In genomic region chr7:106777666-106778299, GRCh38 we compare ENCODE assay signal across 31 cellular contexts.
"Had no signal": no experiment of that assay in that cellular context is flagged by ENCODE, and none has a peak within 500 bp of the region (broad histone marks: within the 10 kb centered on the region; RNA-seq: fewer than 3 reads in every experiment).

No MANE protein-coding gene starts in this region.

- H3K79me2 ChIP-seq: parathyroid adenoma had no signal

- H3K4me3 Mint-ChIP-seq: activated naive CD4-positive, alpha-beta T cell treated with anti-CD3 and anti-CD28 coated beads for 36 hours; activated naive CD8-positive, alpha-beta T cell treated with anti-CD3 and anti-CD28 coated beads, Interleukin-2, amount 10 ng/mL, durations not matched to agents 7 days and 5 days; immature natural killer cell; naive thymus-derived CD4-positive, alpha-beta T cell; neural crest cell; stimulated activated effector memory CD8-positive, alpha-beta T cell treated with anti-CD3 and anti-CD28 coated beads, Interleukin-12 subunit alpha, Interleukin-12 subunit beta, amount 100 ng/mL, for 72 hours had no signal

- DNase-seq: activated CD4-positive, alpha-beta T cell treated with anti-CD3 and anti-CD28 coated beads for 4 hours; activated CD4-positive, alpha-beta T cell treated with anti-CD3 and anti-CD28 coated beads, Interleukin-2, amount 50 U/mL, for 48 hours; activated CD8-positive, alpha-beta memory T cell treated with anti-CD3 and anti-CD28 coated beads for 24 hours; activated effector memory CD4-positive, alpha-beta T cell treated with anti-CD3 and anti-CD28 coated beads, Interleukin-2, amount 50 U/mL, for 16 hours; activated naive CD4-positive, alpha-beta T cell treated with anti-CD3 and anti-CD28 coated beads for 36 hours; activated naive CD8-positive, alpha-beta T cell treated with anti-CD3 and anti-CD28 coated beads, Interleukin-2, amount 10 ng/mL, durations not matched to agents 7 days and 5 days; amniotic stem cell; brain microvascular endothelial cell; head of caudate nucleus; hypothalamus; immature natural killer cell; kidney; left colon; midbrain; naive thymus-derived CD4-positive, alpha-beta T cell; occipital lobe; psoas muscle; sigmoid colon; small intestine; stimulated activated CD4-positive, alpha-beta T cell treated with anti-CD3 and anti-CD28 coated beads, Interleukin-4, amount 100 ng/mL, for 24 hours; stomach; T-helper 1 cell; thyroid gland had no signal

- H3K36me3 ChIP-seq: brain microvascular endothelial cell, sigmoid colon, stomach, thyroid gland had no signal

- H2AFZ ChIP-seq: parathyroid adenoma had no signal

- H3K9me3 Mint-ChIP-seq: activated naive CD4-positive, alpha-beta T cell treated with anti-CD3 and anti-CD28 coated beads for 36 hours; immature natural killer cell had no signal

- ATAC-seq: left colon; naive thymus-derived CD4-positive, alpha-beta T cell; psoas muscle; stimulated activated effector memory CD8-positive, alpha-beta T cell treated with anti-CD3 and anti-CD28 coated beads, Interleukin-12 subunit alpha, Interleukin-12 subunit beta, amount 100 ng/mL, for 72 hours had no signal

- H3K27ac ChIP-seq: brain microvascular endothelial cell, coronary artery, parathyroid adenoma, psoas muscle, sigmoid colon, stomach, VCaP had no signal

- H3K4me1 Mint-ChIP-seq: activated naive CD8-positive, alpha-beta T cell treated with anti-CD3 and anti-CD28 coated beads, Interleukin-2, amount 10 ng/mL, durations not matched to agents 7 days and 5 days; immature natural killer cell; neural crest cell had no signal

- H3K9ac ChIP-seq: parathyroid adenoma had no signal

- H3K9me3 ChIP-seq: psoas muscle, sigmoid colon, stomach, thyroid gland had no signal

- H3K4me1 ChIP-seq: parathyroid adenoma, psoas muscle, sigmoid colon had no signal

- H3K27me3 ChIP-seq: brain microvascular endothelial cell, sigmoid colon, stomach, thyroid gland had no signal

- H3K4me3 ChIP-seq: coronary artery, psoas muscle, sigmoid colon, stomach, thyroid gland had no signal

- FAIRE-seq: astrocyte, endothelial cell of umbilical vein, kidney, small intestine, TTC549 had no signal

- H3K27ac Mint-ChIP-seq: activated naive CD4-positive, alpha-beta T cell treated with anti-CD3 and anti-CD28 coated beads for 36 hours; activated naive CD8-positive, alpha-beta T cell treated with anti-CD3 and anti-CD28 coated beads, Interleukin-2, amount 10 ng/mL, durations not matched to agents 7 days and 5 days; immature natural killer cell; naive thymus-derived CD4-positive, alpha-beta T cell; stimulated activated effector memory CD8-positive, alpha-beta T cell treated with anti-CD3 and anti-CD28 coated beads, Interleukin-12 subunit alpha, Interleukin-12 subunit beta, amount 100 ng/mL, for 72 hours had no signal
